In the genomic region with DNA sequence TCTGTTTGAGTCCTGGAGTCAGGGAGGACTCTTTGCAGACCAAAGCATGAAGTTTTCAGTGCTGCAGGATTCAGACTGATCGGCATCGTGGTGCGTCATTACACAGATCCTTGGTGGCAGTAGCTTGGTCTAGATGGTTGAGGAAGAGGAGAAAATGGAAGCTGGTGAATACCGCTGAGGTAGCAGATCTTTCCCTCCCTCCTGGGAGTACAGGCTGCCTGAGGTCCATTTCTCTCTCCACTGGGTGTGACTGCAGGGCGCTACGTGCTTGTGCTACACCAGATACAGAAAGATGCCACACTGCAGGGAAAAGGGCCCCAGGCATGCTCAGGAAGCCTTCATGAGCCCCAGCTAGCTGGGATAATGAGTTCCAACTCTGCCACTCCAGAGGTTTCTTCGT, we compare ENCODE assay signal across 28 cellular contexts. TPM values are rescaled to one million over a fixed set of nuclear protein-coding genes. Genes with fewer than 3 reads are reported as not detected.
DNase-seq lines count a peak whose midpoint lies in the region; ATAC-seq and TF ChIP-seq lines count a peak whose summit lies in the region.
"Had no signal": no experiment of that assay in that cellular context is flagged by ENCODE, and none has a peak within 500 bp of the region (broad histone marks: within the 10 kb centered on the region; RNA-seq: fewer than 3 reads in every experiment).

No MANE protein-coding gene starts in this region.

- WGBS in sigmoid colon, 2 donors, result 91 to 92% methylated on average over 7 of the region's 7 CpGs

- no peak for TF ChIP-seq POLR2A in sigmoid colon (IDR thresholded peaks at IDR 0.05)

- TF ChIP-seq CTCF in right atrium auricular region (IDR thresholded peaks at IDR 0.05) (no peak), sigmoid colon (IDR thresholded peaks at IDR 0.05) (no peak)

- H3K36me3 ChIP-seq in right atrium auricular region (no peaks in the 10 kb centered on the region), sigmoid colon (no peaks in the 10 kb centered on the region)
- H3K36me3 ChIP-seq: BLaER1 treated with 17β-estradiol and CSF1 and Interleukin-3, amounts not matched to agents 10 nM and 100 nM; MG63; SJCRH30 had no signal

- peak; percentile 51 for DNase-seq in cardiac septum (ENCODE audit: low spot score)
- no peak for DNase-seq in right atrium auricular region (ENCODE audit: low spot score)
- peak; percentile 19 for DNase-seq in left lobe of liver (ENCODE audit: low spot score)
- DNase-seq in sigmoid colon, result peak; percentile 36
- no peak for DNase-seq in SW480 (ENCODE audit: low spot score)
- DNase-seq in AML-193 (lab: John Stamatoyannopoulos, UW), result no peak
- DNase-seq in occipital lobe (lab: John Stamatoyannopoulos, UW), result no peak
- DNase-seq: Caco-2; CD4-positive, alpha-beta memory T cell; GM23248; HFFc6; MG63; NCI-H1105 treated with DMSO at 0.1 percent for 48 hours; NCI-H2029; NCI-H446 treated with DMSO at 0.1 percent for 48 hours; NCI-H526; NCI-H82; NK-92 treated with Interleukin-12 subunit alpha and Interleukin-12 subunit beta, amount 100 ng/mL, for 24 hours; PC-3; SJCRH30 had no signal

- H3K9me3 ChIP-seq in right atrium auricular region (no peaks in the 10 kb centered on the region), sigmoid colon (no peaks in the 10 kb centered on the region)
- H3K9me3 ChIP-seq: Caco-2, MG63, SJCRH30 had no signal

- H3K4me3 ChIP-seq in right atrium auricular region (no peak overlapping the region), sigmoid colon (no peak overlapping the region)
- H3K4me3 ChIP-seq: BLaER1 treated with 17β-estradiol and CSF1 and Interleukin-3, amounts not matched to agents 10 nM and 100 nM; GM12878; GM23248; K562; MG63; SJCRH30 had no signal

- H3K4me1 ChIP-seq in right atrium auricular region (no peaks in the 10 kb centered on the region), sigmoid colon (peaks cover 0 to 5% (median 0%) of the 10 kb centered on the region in 4 donors)
- H3K4me1 ChIP-seq: BLaER1 treated with 17β-estradiol and CSF1 and Interleukin-3, amounts not matched to agents 10 nM and 100 nM; Caco-2; SJCRH30 had no signal

- H3K27ac ChIP-seq in right atrium auricular region, result no peak overlapping the region
- H3K27ac ChIP-seq in sigmoid colon, result no peak overlapping the region
- H3K27ac ChIP-seq: BLaER1 treated with 17β-estradiol and CSF1 and Interleukin-3, amounts not matched to agents 10 nM and 100 nM; GM23248; SJCRH30 had no signal

- no peak for ATAC-seq in left lobe of liver
- ATAC-seq: GM12878, K562, PC-3, Right ventricle myocardium inferior had no signal

- no peaks in the 10 kb centered on the region for H3K27me3 ChIP-seq in right atrium auricular region
- no peaks in the 10 kb centered on the region for H3K27me3 ChIP-seq in sigmoid colon
- H3K27me3 ChIP-seq: BLaER1 treated with 17β-estradiol and CSF1 and Interleukin-3, amounts not matched to agents 10 nM and 100 nM; MG63; SJCRH30 had no signal

- no peak for TF ChIP-seq EP300 in sigmoid colon (IDR thresholded peaks at IDR 0.05)

- intact Hi-C loops in cardiac septum (cut with DNase I), result no loop called here
- intact Hi-C loops in sigmoid colon (cut with DNase I), result no loop called here

RNA-seq across cellular contexts. Expression of a gene that starts 3.3 kb away (rescaled TPM):
- total RNA-seq in cardiac septum (not detected), right atrium auricular region (not detected), left lobe of liver (66.3 TPM), sigmoid colon (not detected), occipital lobe (0.16 TPM)
- polyA plus RNA-seq in sigmoid colon, result under 1 TPM in 2 of 3 donors, not detected in 1; 0.10 to 0.60 TPM
- total RNA-seq: A172; CD4-positive, alpha-beta memory T cell; GM12878; GM23248; H7; HFFc6; HT1080; K562; PC-3; Right ventricle myocardium inferior; SJCRH30 had no signal
- polyA plus RNA-seq: AG04450; CD4-positive, alpha-beta memory T cell; GM23248; K562 had no signal

RNA-seq across cellular contexts. Expression of a gene that starts 34.9 kb away (rescaled TPM):
- 65.7 TPM for total RNA-seq in cardiac septum
- total RNA-seq in right atrium auricular region, result 10 to 100 TPM; 31.2 to 62.6 TPM
- 243 TPM for total RNA-seq in left lobe of liver
- total RNA-seq in sigmoid colon, result 10 to 100 TPM; 29.3 to 53.5 (median 46.4) TPM
- 100 to 1,000 TPM; 114 to 179 (median 132) TPM for polyA plus RNA-seq in sigmoid colon
- 32.6 TPM for total RNA-seq in occipital lobe

Comparison
In these comparisons a context has a peak if more than half of its experiments do, and no peak if none do; other contexts are left out.
1. DNase-seq: peak in cardiac septum (single experiment), left lobe of liver (single experiment) and sigmoid colon (single experiment); none in right atrium auricular region (single experiment), SW480 (single experiment), AML-193 (0 of 2) and occipital lobe (single experiment).
2. RNA of a gene that starts 3.3 kb away (total RNA-seq): 66.3 TPM in left lobe of liver (single experiment); 0.16 TPM in occipital lobe (single experiment), not detected in cardiac septum (single experiment), not detected in right atrium auricular region and not detected in sigmoid colon; every median in the first group is over 10 times any median in the second.